Comparison of ENCODE assay signal across 12 cellular contexts in genomic region chr17:2792541-2793169, GRCh38. TPM values are rescaled to one million over a fixed set of nuclear protein-coding genes. Genes with fewer than 3 reads are reported as not detected.
DNase-seq lines count a peak whose midpoint lies in the region; ATAC-seq and TF ChIP-seq lines count a peak whose summit lies in the region.
"Had no signal": no experiment of that assay in that cellular context is flagged by ENCODE, and none has a peak within 500 bp of the region (broad histone marks: within the 10 kb centered on the region; RNA-seq: fewer than 3 reads in every experiment).

No MANE protein-coding gene starts in this region.

- no peak overlapping the region for H3K4me3 ChIP-seq in esophagus muscularis mucosa

- no peaks in the 10 kb centered on the region for H3K36me3 Mint-ChIP-seq in H9 (ENCODE audit: insufficient read depth in 1 of 3, low read depth in 3 of 3)
- peaks cover 19% of the 10 kb centered on the region for H3K36me3 Mint-ChIP-seq in central memory CD8-positive, alpha-beta T cell (ENCODE audit: insufficient read depth)

- no peaks in the 10 kb centered on the region for H3K9me3 Mint-ChIP-seq in H9
- no peaks in the 10 kb centered on the region for H3K9me3 Mint-ChIP-seq in central memory CD8-positive, alpha-beta T cell

- peaks cover 2% of the 10 kb centered on the region for H4K20me1 ChIP-seq in H9 (ENCODE audit: control insufficient read depth, insufficient read depth, insufficient read length)

- H3K56ac ChIP-seq in H9 (ENCODE audit: insufficient read length, low read depth, low read length) = no peak overlapping the region

- no peak overlapping the region for H3K4me3 Mint-ChIP-seq in H9
- H3K4me3 Mint-ChIP-seq in central memory CD8-positive, alpha-beta T cell = peak overlapping the region; percentile 88

- no peak overlapping the region for H2AK5ac ChIP-seq in H9 (ENCODE audit: insufficient read length, low read length)

- H2BK120ac ChIP-seq in H9 (ENCODE audit: low read depth, low read length, poor library complexity, severe bottlenecking) = no peak overlapping the region

- no peaks in the 10 kb centered on the region for H3K23me2 ChIP-seq in H9 (ENCODE audit: insufficient read length, low read depth, low read length, poor library complexity, severe bottlenecking)

- 0 out of 2 replicates have a peak overlapping the region, but pooled peaks have one; percentile 31 for H3K14ac ChIP-seq in H9 (ENCODE audit: insufficient read depth, low read length)

- no peaks in the 10 kb centered on the region for H3K36me3 ChIP-seq in esophagus muscularis mucosa

- peak; percentile 66 for ATAC-seq in central memory CD8-positive, alpha-beta T cell (replicated peaks; ENCODE audit: extremely low read depth, poor library complexity, severe bottlenecking)
- no peak for ATAC-seq in activated CD4-positive, CD25-positive, alpha-beta regulatory T cell treated with anti-CD3 and anti-CD28 coated beads, Interleukin-2, amount 50 U/mL, for 24 hours
- no peak for ATAC-seq in GM21619 (IDR thresholded peaks at IDR 0.05; ENCODE audit: unreplicated experiment)
- ATAC-seq: esophagus mucosa had no signal

- no CpG with 5 or more reads among the region's 21 CpGs for WGBS in H9 (ENCODE audit: extremely low coverage, insufficient read length, low lambda C conversion rate)
- 59% methylated on average over 19 of the region's 21 CpGs for WGBS in esophagus muscularis mucosa

- H4K5ac ChIP-seq in H9 (ENCODE audit: insufficient read length, low read depth, low read length) = no peak overlapping the region

- no peak for TF ChIP-seq EP300 in esophagus muscularis mucosa (IDR thresholded peaks at IDR 0.05)

- peaks cover 6 to 15% of the 10 kb centered on the region in 2 experiments for H3K4me1 Mint-ChIP-seq in H9
- peaks cover 75% of the 10 kb centered on the region for H3K4me1 Mint-ChIP-seq in central memory CD8-positive, alpha-beta T cell

- no peak overlapping the region for H2BK20ac ChIP-seq in H9 (ENCODE audit: low read depth, low read length, poor library complexity, severe bottlenecking)

- no peaks in the 10 kb centered on the region for H3K27me3 ChIP-seq in H9 (ENCODE audit: insufficient read depth, low read length)
- peaks cover 0 to 49% (median 0%) of the 10 kb centered on the region in 4 donors for H3K27me3 ChIP-seq in esophagus muscularis mucosa

- H3K9ac ChIP-seq in H9 (ENCODE audit: extremely low read depth, insufficient read length, low read length) = no peak overlapping the region

- no peak overlapping the region for H3K4ac ChIP-seq in H9 (ENCODE audit: low read depth, low read length)

- H2BK5ac ChIP-seq in H9 (ENCODE audit: insufficient read length, low read length) = no peak overlapping the region

- H3K27ac ChIP-seq in H9 (ENCODE audit: insufficient read length, low read depth, low read length) (no peak overlapping the region), esophagus muscularis mucosa (replicated peaks in 1 of 4) (no peak overlapping the region)

- H3K27me3 Mint-ChIP-seq in H9 (ENCODE audit: low read depth) = no peaks in the 10 kb centered on the region
- no peaks in the 10 kb centered on the region for H3K27me3 Mint-ChIP-seq in central memory CD8-positive, alpha-beta T cell

- H3K79me2 ChIP-seq in H9 (ENCODE audit: insufficient read depth, low read length) = no peaks in the 10 kb centered on the region

- no peak overlapping the region for H2AFZ ChIP-seq in H9 (ENCODE audit: low read length)

- no peak for DNase-seq in H9
- DNase-seq in activated CD8-positive, alpha-beta memory T cell treated with anti-CD3 and anti-CD28 coated beads for 1 hour (ENCODE audit: extremely low read depth in 1 of 2, low read depth in 1 of 2) = peak; percentile 33 to 35
- DNase-seq in central memory CD8-positive, alpha-beta T cell (ENCODE audit: low spot score in 2 of 2) = peak; percentile 72 to 88
- DNase-seq in stimulated activated CD8-positive, alpha-beta memory T cell treated with anti-CD3 and anti-CD28 coated beads, Interleukin-15, amount 100 ng/mL, for 48 hours (ENCODE audit: low read depth in 2 of 2) = peak; percentile 70 to 73
- no peak for DNase-seq in esophagus muscularis mucosa (ENCODE audit: extremely low spot score)
- DNase-seq in head of caudate nucleus = no peak
- DNase-seq: DMS 273 treated with DMSO at 0.1 percent for 48 hours, NCI-H1105 had no signal

- H3K18ac ChIP-seq in H9 (ENCODE audit: insufficient read length, low read depth, low read length) = no peak overlapping the region

- no peak overlapping the region; a peak in 1 of 7 replicates for H3K27ac Mint-ChIP-seq in H9
- H3K27ac Mint-ChIP-seq in central memory CD8-positive, alpha-beta T cell (ENCODE audit: low read depth) = peak overlapping the region; percentile 90

- no peak overlapping the region for H3T11ph ChIP-seq in H9 (ENCODE audit: low read length)

- no peaks in the 10 kb centered on the region for H3K4me1 ChIP-seq in H9 (ENCODE audit: insufficient read depth, low read length)
- no peaks in the 10 kb centered on the region for H3K4me1 ChIP-seq in esophagus muscularis mucosa

- TF ChIP-seq POLR2A in esophagus muscularis mucosa (IDR thresholded peaks at IDR 0.05; ENCODE audit: low read depth) = no peak

- intact Hi-C loops in esophagus muscularis mucosa (cut with DNase I) = no loop called here
- intact Hi-C loops in head of caudate nucleus (cut with DNase I) = no loop called here

- H4K8ac ChIP-seq in H9 (replicated peaks; ENCODE audit: insufficient read length, low read depth, low read length) = no peak overlapping the region

- no peak overlapping the region for H4K91ac ChIP-seq in H9 (ENCODE audit: insufficient read length, low read depth, low read length)

- TF ChIP-seq CTCF in H9 (conservative IDR thresholded peaks at IDR 0.05) = no peak
- no peak for TF ChIP-seq CTCF in esophagus muscularis mucosa (IDR thresholded peaks at IDR 0.05)

- H3K79me1 ChIP-seq in H9 (ENCODE audit: insufficient read depth, low read depth, low read length, poor library complexity, severe bottlenecking) = no peaks in the 10 kb centered on the region

- no peak overlapping the region for H2BK12ac ChIP-seq in H9 (ENCODE audit: insufficient read length, low read depth, low read length)

- no peak overlapping the region for H2BK15ac ChIP-seq in H9 (ENCODE audit: low read depth, low read length)

- no peak overlapping the region for H3K23ac ChIP-seq in H9 (ENCODE audit: insufficient read length, low read depth, low read length)

- H3K9me3 ChIP-seq in H9 (ENCODE audit: control insufficient read depth, low read depth, low read length) (no peaks in the 10 kb centered on the region), esophagus muscularis mucosa (no peaks in the 10 kb centered on the region)

- no peak overlapping the region for H3K4me2 ChIP-seq in H9 (ENCODE audit: insufficient read depth, insufficient read length, low read length)

RNA-seq across cellular contexts. Expression of gene RAP1GAP2, which starts 3.6 kb away (rescaled TPM):
- total RNA-seq in H9 (2021) (32.2 and 33.8 TPM in 2 replicates), esophagus muscularis mucosa (10 to 100 TPM in 3 of 4 donors, 1 to 10 TPM in 1; 7.4 to 13.1 (median 10.7) TPM)

RNA-seq across cellular contexts. Expression of gene CCDC92B, which starts 43.2 kb away (rescaled TPM):
- 7.1 and 8.0 TPM in 2 replicates for total RNA-seq in H9 (2021)
- under 1 TPM in 2 of 4 donors, not detected in 2; 0.13 to 0.42 TPM for total RNA-seq in esophagus muscularis mucosa
- total RNA-seq: H4 had no signal

Comparison
In these comparisons a context has a peak if more than half of its experiments do, and no peak if none do; other contexts are left out.
1. DNase-seq: peak in activated CD8-positive, alpha-beta memory T cell treated with anti-CD3 and anti-CD28 coated beads for 1 hour (2 of 2), central memory CD8-positive, alpha-beta T cell (2 of 2) and stimulated activated CD8-positive, alpha-beta memory T cell treated with anti-CD3 and anti-CD28 coated beads, Interleukin-15, amount 100 ng/mL, for 48 hours (2 of 2); none in H9 (single experiment), esophagus muscularis mucosa (single experiment) and head of caudate nucleus (0 of 42).